Comparison of ENCODE assay signal across 8 cellular contexts in genomic region chr7:29408841-29409243, GRCh38.
A peak's percentile ranks its signal among the peaks of the same experiment; 100 is the strongest.
DNase-seq lines count a peak whose midpoint lies in the region; ATAC-seq and TF ChIP-seq lines count a peak whose summit lies in the region.

No MANE protein-coding gene starts in this region.

- no peak overlapping the region for H3K4me2 ChIP-seq in OCI-LY1 (ENCODE audit: low read length)

- H4K20me1 ChIP-seq in OCI-LY1 (ENCODE audit: insufficient read depth, low read length), result no peaks in the 10 kb centered on the region

- H3K36me3 ChIP-seq in OCI-LY1 (ENCODE audit: insufficient read depth, low read length), result no peaks in the 10 kb centered on the region

- no peaks in the 10 kb centered on the region for H3K9me3 ChIP-seq in OCI-LY1 (ENCODE audit: low read length)

- peak; percentile 94 for TF ChIP-seq CTCF in OCI-LY1 (IDR thresholded peaks at IDR 0.05; ENCODE audit: low read length)
- TF ChIP-seq CTCF in fibroblast of villous mesenchyme (IDR thresholded peaks at IDR 0.05; ENCODE audit: insufficient read depth, low read depth, low read length), result peak; percentile 81

- no peaks in the 10 kb centered on the region for H3K79me2 ChIP-seq in OCI-LY1 (ENCODE audit: insufficient read depth, low read length)

- ATAC-seq in HG02884 (IDR thresholded peaks at IDR 0.05; ENCODE audit: unreplicated experiment), result no peak

- peak in 5 of 6 experiments; percentile 9 to 67 (median 13) for DNase-seq in stimulated activated naive CD4-positive, alpha-beta T cell (lab: John Stamatoyannopoulos, UW)
- no peak for DNase-seq in stimulated activated naive CD4-positive, alpha-beta T cell treated with Interleukin-2 at 50 U/mL for 16 hours (lab: John Stamatoyannopoulos, UW)
- peak; percentile 69 for DNase-seq in HuH-7 (ENCODE audit: low spot score)
- DNase-seq in activated T-cell treated with anti-CD3 and anti-CD28 coated beads, Interleukin-2, amount 50 U/mL, for 48 hours, result peak; percentile 41 to 50
- DNase-seq in fibroblast of villous mesenchyme (ENCODE audit: low read depth), result peak; percentile 75
- DNase-seq in non-pigmented ciliary epithelial cell (ENCODE audit: low read depth), result peak; percentile 28

- H3F3A ChIP-seq in OCI-LY1 (ENCODE audit: insufficient read depth, low read length), result no peaks in the 10 kb centered on the region

- H3K9me2 ChIP-seq in OCI-LY1 (ENCODE audit: low read depth, low read length), result no peaks in the 10 kb centered on the region

- H3K4me3 ChIP-seq in OCI-LY1 (ENCODE audit: low read depth, low read length, poor library complexity, severe bottlenecking) (no peak overlapping the region), fibroblast of villous mesenchyme (ENCODE audit: low read depth, low read length) (no peak overlapping the region)

- no peaks in the 10 kb centered on the region for H3K27me3 ChIP-seq in OCI-LY1 (ENCODE audit: insufficient read depth, low read length)

- no peak overlapping the region for H3K27ac ChIP-seq in OCI-LY1 (ENCODE audit: low read depth, low read length, poor library complexity, severe bottlenecking)

- H3K9ac ChIP-seq in OCI-LY1 (ENCODE audit: low read length), result no peak overlapping the region

- no peak overlapping the region for H2AFZ ChIP-seq in OCI-LY1 (ENCODE audit: low read length)

- no peaks in the 10 kb centered on the region for H3K4me1 ChIP-seq in OCI-LY1 (ENCODE audit: insufficient read depth, low read length, severe bottlenecking)
